8 cellular contexts compared by ENCODE assay signal in genomic region chr5:169583424-169584215, GRCh38. TPM values are rescaled to one million over a fixed set of nuclear protein-coding genes. Genes with fewer than 3 reads are reported as not detected.
DNase-seq lines count a peak whose midpoint lies in the region; ATAC-seq and TF ChIP-seq lines count a peak whose summit lies in the region.

TSS of gene SPDL1 (plus strand) at chr5:169583773. CDS start at chr5:169588417, 4,644 bp downstream.

- H3K4me1 ChIP-seq in HUES64 (ENCODE audit: insufficient read depth, low read length) (peaks cover 7% of the 10 kb centered on the region), OCI-LY1 (ENCODE audit: insufficient read depth, low read length, severe bottlenecking) (peaks cover 11% of the 10 kb centered on the region)

- peak within 1 kb of the TSS; percentile 65 for H2AFZ ChIP-seq in OCI-LY1 (ENCODE audit: low read length)

- peak within 1 kb of the TSS; percentile 76 for H3K4me2 ChIP-seq in OCI-LY1 (ENCODE audit: low read length)

- H3K9ac ChIP-seq in HUES64 (ENCODE audit: low read depth, low read length) = peak within 1 kb of the TSS; percentile 100
- H3K9ac ChIP-seq in OCI-LY1 (ENCODE audit: low read length) = peak within 1 kb of the TSS; percentile 84

- H3K36me3 Mint-ChIP-seq in Calu3 (ENCODE audit: insufficient read depth, unreplicated experiment) (peaks cover 15% of the 10 kb centered on the region), endothelial cell (ENCODE audit: low read depth, unreplicated experiment) (no peaks in the 10 kb centered on the region), mesothelial cell of epicardium (peaks cover 3% of the 10 kb centered on the region)

- no peaks in the 10 kb centered on the region for H3K9me3 Mint-ChIP-seq in Calu3 (ENCODE audit: low read depth, unreplicated experiment)
- H3K9me3 Mint-ChIP-seq in endothelial cell (ENCODE audit: unreplicated experiment) = no peaks in the 10 kb centered on the region
- H3K9me3 Mint-ChIP-seq in mesothelial cell of epicardium = no peaks in the 10 kb centered on the region

- H3K36me3 ChIP-seq in HUES64 (ENCODE audit: insufficient read depth, low read length) (peaks cover 16% of the 10 kb centered on the region), OCI-LY1 (ENCODE audit: insufficient read depth, low read length) (peaks cover 9% of the 10 kb centered on the region; the same call in 1 of the 2 replicates)

- TF ChIP-seq CTCF in Calu3 (IDR thresholded peaks at IDR 0.05; ENCODE audit: unreplicated experiment) = no peak
- TF ChIP-seq CTCF in OCI-LY1 (IDR thresholded peaks at IDR 0.05; ENCODE audit: low read length) = no peak
- no peak for TF ChIP-seq CTCF in endothelial cell (IDR thresholded peaks at IDR 0.05; ENCODE audit: unreplicated experiment)
- no peak for TF ChIP-seq CTCF in mesothelial cell of epicardium (IDR thresholded peaks at IDR 0.05; ENCODE audit: unreplicated experiment)

- H4K20me1 ChIP-seq in OCI-LY1 (ENCODE audit: insufficient read depth, low read length) = no peaks in the 10 kb centered on the region

- DNase-seq in Calu3 (peak; percentile 95), endothelial cell (ENCODE audit: low spot score) (peak; percentile 95), mesothelial cell of epicardium (ENCODE audit: low spot score in 2 of 2, unreplicated experiment in 2 of 2) (peak; percentile 89 to 96)
- DNase-seq in activated CD8-positive, alpha-beta memory T cell treated with anti-CD3 and anti-CD28 coated beads, Interleukin-2, amount 50 U/mL, for 4 hours = peak; percentile 92
- DNase-seq in stimulated activated CD8-positive, alpha-beta memory T cell treated with anti-CD3 and anti-CD28 coated beads, Interleukin-15, amount 100 ng/mL, for 48 hours (ENCODE audit: low read depth in 2 of 2) = peak; percentile 86 to 91

- ATAC-seq in GM21447 (IDR thresholded peaks at IDR 0.05; ENCODE audit: unreplicated experiment) = peak; percentile 87

- CTCF ChIA-PET in Calu3 (lab: Charles Lee) = interaction anchor here (0.6 to 0.9 kb wide), 13 partner anchors 21 to 1858 kb away, joined by 3 to 7 read pairs (median 3); no protein-coding TSS in a partner anchor

- H3K9me3 ChIP-seq in HUES64 (ENCODE audit: insufficient read depth, low read depth, low read length) (no peaks in the 10 kb centered on the region), OCI-LY1 (ENCODE audit: low read length) (no peaks in the 10 kb centered on the region)

- BruUV-seq in Calu3 (replicated peaks; lab: Mats Ljungman, UMichigan) = TSS peak; percentile 61

- under 1% methylated on average over 53 of the region's 53 CpGs for WGBS in HUES64

- H3K27me3 Mint-ChIP-seq in Calu3 (ENCODE audit: unreplicated experiment) (peaks cover 14% of the 10 kb centered on the region), endothelial cell (ENCODE audit: unreplicated experiment) (peaks cover 1% of the 10 kb centered on the region), mesothelial cell of epicardium (ENCODE audit: low read depth) (peaks cover 25% of the 10 kb centered on the region)

- no peaks in the 10 kb centered on the region for H3F3A ChIP-seq in OCI-LY1 (ENCODE audit: insufficient read depth, low read length)

- H3K27me3 ChIP-seq in HUES64 (ENCODE audit: insufficient read depth, low read length) (0 out of 2 replicates have a peak, but pooled peaks cover 4% of the 10 kb centered on the region), OCI-LY1 (ENCODE audit: insufficient read depth, low read length) (no peaks in the 10 kb centered on the region)

- H3K9me2 ChIP-seq in OCI-LY1 (ENCODE audit: low read depth, low read length) = no peaks in the 10 kb centered on the region

- H3K27ac ChIP-seq in HUES64 (ENCODE audit: low read depth, low read length) (peak within 1 kb of the TSS; percentile 84), OCI-LY1 (ENCODE audit: low read depth, low read length, poor library complexity, severe bottlenecking) (peak within 1 kb of the TSS; percentile 55)

- peak within 1 kb of the TSS; percentile 90 for H3K27ac Mint-ChIP-seq in Calu3 (ENCODE audit: unreplicated experiment)
- peak within 1 kb of the TSS; percentile 86 for H3K27ac Mint-ChIP-seq in endothelial cell (ENCODE audit: unreplicated experiment)
- H3K27ac Mint-ChIP-seq in mesothelial cell of epicardium = peak within 1 kb of the TSS; percentile 98

- intact Hi-C loops in Calu3 (cut with micrococcal nuclease; ENCODE audit: unreplicated experiment) = loop anchor here (10.0 kb wide), 3 partner anchors 449 to 1009 kb away; partner anchors contain the start of gene PANK3

- H3K4me1 Mint-ChIP-seq in Calu3 (ENCODE audit: low read depth, unreplicated experiment) = peaks cover 26% of the 10 kb centered on the region
- H3K4me1 Mint-ChIP-seq in endothelial cell (ENCODE audit: unreplicated experiment) = peaks cover 15% of the 10 kb centered on the region
- H3K4me1 Mint-ChIP-seq in mesothelial cell of epicardium = peaks cover 25% of the 10 kb centered on the region

- H3K4me3 Mint-ChIP-seq in Calu3 (ENCODE audit: low read depth, unreplicated experiment) (peak within 1 kb of the TSS; percentile 95), endothelial cell (ENCODE audit: unreplicated experiment) (peak within 1 kb of the TSS; percentile 96), mesothelial cell of epicardium (peak within 1 kb of the TSS; percentile 99)

- H3K79me2 ChIP-seq in OCI-LY1 (ENCODE audit: insufficient read depth, low read length) = peaks cover 16% of the 10 kb centered on the region

- H3K4me3 ChIP-seq in HUES64 (ENCODE audit: low read length) (peak within 1 kb of the TSS; percentile 100), OCI-LY1 (ENCODE audit: low read depth, low read length, poor library complexity, severe bottlenecking) (peak within 1 kb of the TSS; percentile 77)

RNA-seq across cellular contexts. Expression of gene SPDL1, which starts in this region (rescaled TPM):
- total RNA-seq in Calu3 (2022) (41.7 and 45.8 TPM in 2 replicates), endothelial cell (ENCODE audit: unreplicated experiment) (38.6 TPM), mesothelial cell of epicardium (22.5 to 23.0 TPM (median 22.6 TPM) in 3 replicates)
- 41.5 TPM for polyA plus RNA-seq in HUES64 (2013, experiment 1 of 2)
- 53.4 TPM for polyA plus RNA-seq in HUES64 (2013, experiment 2 of 2)

Comparison
In these comparisons a context has a peak if more than half of its experiments do, and no peak if none do; other contexts are left out.
1. Peak in every context shown above with its lines: DNase-seq, ATAC-seq, H3K4me3 ChIP-seq and H3K27ac ChIP-seq.